ENCODE assay signal across 8 cellular contexts in genomic region chrX:100994352-100995281, GRCh38. TPM values are rescaled to one million over a fixed set of nuclear protein-coding genes. Genes with fewer than 3 reads are reported as not detected.
DNase-seq lines count a peak whose midpoint lies in the region; ATAC-seq and TF ChIP-seq lines count a peak whose summit lies in the region.

No MANE protein-coding gene starts in this region.

- H3K9me3 Mint-ChIP-seq in neural progenitor cell, result no peaks in the 10 kb centered on the region

- TF ChIP-seq CTCF in HL-60 (IDR thresholded peaks at IDR 0.05; ENCODE audit: insufficient read depth, low read length), result no peak
- TF ChIP-seq CTCF in cardiac fibroblast (IDR thresholded peaks at IDR 0.05; ENCODE audit: low read depth, low read length), result no peak
- no peak for TF ChIP-seq CTCF in neural progenitor cell (IDR thresholded peaks at IDR 0.05)

- no peak overlapping the region for H3K4me3 ChIP-seq in HL-60 (replicated peaks; ENCODE audit: insufficient read depth, low read length)
- no peak overlapping the region for H3K4me3 ChIP-seq in cardiac fibroblast (replicated peaks in 1 of 2; ENCODE audit: low read depth in 2 of 2, low read length in 2 of 2)
- no peak overlapping the region for H3K4me3 ChIP-seq in neural progenitor cell

- H3K4me1 ChIP-seq in neural progenitor cell, result no peaks in the 10 kb centered on the region

- H3K36me3 ChIP-seq in neural progenitor cell, result no peaks in the 10 kb centered on the region

- H3K36me3 Mint-ChIP-seq in neural progenitor cell, result peaks cover 2% of the 10 kb centered on the region

- peak; percentile 51 for DNase-seq in DMS53 (lab: John Stamatoyannopoulos, UW)
- DNase-seq in HL-60 (ENCODE audit: low read depth in 1 of 2, low spot score in 1 of 2), result peak; percentile 1 to 31
- peak; percentile 10 to 53 for DNase-seq in cardiac fibroblast (ENCODE audit: low read depth in 2 of 2)
- DNase-seq in neural progenitor cell (ENCODE audit: low spot score), result no peak
- DNase-seq in Ammon's horn (ENCODE audit: low spot score), result no peak
- no peak for DNase-seq in DMS79 treated with DMSO at 0.1 percent for 48 hours (lab: John Stamatoyannopoulos, UW)
- DNase-seq in stimulated activated CD4-positive, alpha-beta T cell treated with anti-CD3 and anti-CD28 coated beads, Interleukin-2, amount 100 ng/mL, for 48 hours, result no peak

- no peaks in the 10 kb centered on the region for H3F3A ChIP-seq in neural progenitor cell (ENCODE audit: low read depth)

- H3K27ac ChIP-seq in HL-60 (replicated peaks), result no peak overlapping the region
- no peak overlapping the region for H3K27ac ChIP-seq in neural progenitor cell

- no peaks in the 10 kb centered on the region for H4K20me1 ChIP-seq in neural progenitor cell (ENCODE audit: low read depth)

- H3K4me3 Mint-ChIP-seq in neural progenitor cell, result no peak overlapping the region

- H3K27me3 Mint-ChIP-seq in neural progenitor cell (ENCODE audit: insufficient read depth, low read depth), result no peaks in the 10 kb centered on the region

- peak; percentile 89 for ATAC-seq in GM19463 (IDR thresholded peaks at IDR 0.05; ENCODE audit: unreplicated experiment)

- H3K4me1 Mint-ChIP-seq in neural progenitor cell, result no peaks in the 10 kb centered on the region

- H3K27ac Mint-ChIP-seq in neural progenitor cell, result no peak overlapping the region

- no peaks in the 10 kb centered on the region for H3K79me2 ChIP-seq in neural progenitor cell (ENCODE audit: low read depth)

- no peak overlapping the region for H3K4me2 ChIP-seq in neural progenitor cell

- H3K9me3 ChIP-seq in neural progenitor cell (ENCODE audit: low read depth), result no peaks in the 10 kb centered on the region

- H3K9ac ChIP-seq in neural progenitor cell, result no peak overlapping the region

- H2AFZ ChIP-seq in neural progenitor cell (replicated peaks), result no peak overlapping the region

- H3K27me3 ChIP-seq in HL-60 (ENCODE audit: insufficient read depth, poor library complexity, severe bottlenecking) (no peaks in the 10 kb centered on the region), neural progenitor cell (no peaks in the 10 kb centered on the region)

RNA-seq across cellular contexts. Expression of gene ARL13A, which starts 25.1 kb away (rescaled TPM):
- 0.36 TPM in 1 of 2 replicates, not detected in the other for total RNA-seq in neural progenitor cell (ENCODE audit: low replicate concordance)

RNA-seq across cellular contexts. Expression of gene TRMT2B, which starts 57.3 kb away (rescaled TPM):
- total RNA-seq in neural progenitor cell (ENCODE audit: low replicate concordance), result 11.3 and 11.5 TPM in 2 replicates

Comparison
In these comparisons a context has a peak if more than half of its experiments do, and no peak if none do; other contexts are left out.
1. DNase-seq: peak in DMS53 (single experiment), HL-60 (2 of 2) and cardiac fibroblast (2 of 2); none in neural progenitor cell (single experiment), Ammon's horn (single experiment), DMS79 treated with DMSO at 0.1 percent for 48 hours (single experiment) and stimulated activated CD4-positive, alpha-beta T cell treated with anti-CD3 and anti-CD28 coated beads, Interleukin-2, amount 100 ng/mL, for 48 hours (0 of 2).